Comparison of ENCODE assay signal across 1 cellular context in the genomic region with DNA sequence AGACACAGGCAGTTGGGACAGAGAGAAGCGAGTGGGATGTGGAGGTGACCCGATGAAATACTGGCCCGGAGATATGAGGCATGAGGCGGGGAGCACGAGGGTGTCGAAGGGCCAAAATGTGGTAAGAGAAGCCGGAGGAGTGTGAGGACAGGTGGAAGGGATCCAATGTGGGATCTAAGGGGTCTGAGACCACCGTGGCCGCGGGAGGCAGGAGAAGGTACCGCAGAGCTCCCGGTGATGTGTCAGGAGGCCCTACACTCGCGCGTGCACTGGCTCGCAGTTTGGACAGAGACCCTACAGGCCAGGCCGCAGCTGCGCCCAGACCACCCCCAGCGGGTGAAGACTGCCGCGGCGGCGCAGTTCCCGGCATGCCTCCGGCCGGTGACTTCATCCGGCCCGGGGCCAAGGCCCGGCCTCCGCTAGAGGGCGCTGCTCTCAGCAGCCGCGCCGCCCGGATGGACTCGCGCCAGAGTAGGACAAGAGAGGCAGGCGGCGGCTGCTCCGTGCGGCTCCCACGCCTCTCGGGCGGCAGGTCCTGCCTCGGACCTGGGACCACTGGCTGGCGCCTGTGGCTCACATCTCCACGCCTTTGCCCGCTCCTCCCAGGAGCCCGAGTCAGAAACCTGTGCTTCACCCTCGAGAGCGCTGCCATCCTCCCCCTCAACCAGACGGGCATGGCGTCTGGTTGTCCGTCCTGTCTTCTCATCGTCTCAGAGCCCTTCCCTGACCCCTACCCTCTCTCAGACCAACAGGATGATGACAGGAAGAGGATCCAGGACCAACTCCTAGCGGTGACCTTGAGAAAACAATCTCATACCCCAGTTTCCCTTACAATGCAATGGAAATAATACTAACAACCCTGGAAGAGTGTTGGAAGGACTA.
A peak's percentile ranks its signal among the peaks of the same experiment; 100 is the strongest.
TF ChIP-seq lines count a peak whose summit lies in the region.

No MANE protein-coding gene starts in this region.

TF ChIP-seq in HepG2, 621 proteins besides CTCF, POLR2A, EP300 and RAD21 (continued from another document and continues in another):
- TF ChIP-seq E2F2 (CRISPR knock-in tag; IDR thresholded peaks at IDR 0.05; ENCODE audit: borderline replicate concordance) (no peak), MLLT10 (CRISPR knock-in tag; IDR thresholded peaks at IDR 0.05) (no peak), ZNF891 (CRISPR knock-in tag; IDR thresholded peaks at IDR 0.05) (peak; percentile 69; the same call in 1 of the 2 replicates), THAP11 (CRISPR knock-in tag; IDR thresholded peaks at IDR 0.05) (peak; percentile 84), SPEN (CRISPR knock-in tag; IDR thresholded peaks at IDR 0.05; ENCODE audit: low read depth) (peak; percentile 88), ZFYVE20 (CRISPR knock-in tag; IDR thresholded peaks at IDR 0.05; ENCODE audit: borderline replicate concordance, low read depth) (no peak), RBM39 (IDR thresholded peaks at IDR 0.05; ENCODE audit: low read depth, low read length, poor library complexity, severe bottlenecking) (peak; percentile 94), NFE2L1 (CRISPR knock-in tag; IDR thresholded peaks at IDR 0.05; ENCODE audit: borderline replicate concordance) (no peak), ZNF570 (CRISPR knock-in tag; IDR thresholded peaks at IDR 0.05; ENCODE audit: borderline replicate concordance) (no peak), JUNB (CRISPR knock-in tag; IDR thresholded peaks at IDR 0.05; ENCODE audit: borderline replicate concordance) (no peak), FOXA1 (IDR thresholded peaks at IDR 0.05) (no peak), FOXA1 (CRISPR knock-in tag; IDR thresholded peaks at IDR 0.05) (0 out of 2 replicates have a peak, but pooled peaks have one; percentile 4), MED1 (CRISPR knock-in tag; IDR thresholded peaks at IDR 0.05) (peak; percentile 89), HNRNPH1 (optimal IDR thresholded peaks at IDR 0.05; ENCODE audit: low read depth, low read length) (peak; percentile 33), PREB (CRISPR knock-in tag; IDR thresholded peaks at IDR 0.05) (no peak), HNRNPLL (IDR thresholded peaks at IDR 0.05; ENCODE audit: low read depth, low read length, poor library complexity, severe bottlenecking) (peak; percentile 68), ZNF841 (CRISPR knock-in tag; IDR thresholded peaks at IDR 0.05; ENCODE audit: borderline replicate concordance) (no peak), ZSCAN30 (CRISPR knock-in tag; IDR thresholded peaks at IDR 0.05) (no peak), ZSCAN25 (CRISPR knock-in tag; IDR thresholded peaks at IDR 0.05) (no peak), SRF (IDR thresholded peaks at IDR 0.05; ENCODE audit: low read depth, low read length) (no peak), ZNF337 (CRISPR knock-in tag; IDR thresholded peaks at IDR 0.05; ENCODE audit: borderline replicate concordance, low read depth) (0 out of 2 replicates have a peak, but pooled peaks have one; percentile 64), EED (CRISPR knock-in tag; IDR thresholded peaks at IDR 0.05) (peak; percentile 94), RFX1 (IDR thresholded peaks at IDR 0.05) (no peak), PCBP1 (IDR thresholded peaks at IDR 0.05; ENCODE audit: borderline replicate concordance, low read depth, low read length) (0 out of 2 replicates have a peak, but pooled peaks have one; percentile 83), SNAPC5 (CRISPR knock-in tag; IDR thresholded peaks at IDR 0.05; ENCODE audit: borderline replicate concordance) (no peak), FOXA3 (CRISPR knock-in tag; IDR thresholded peaks at IDR 0.05) (peak; percentile 58; the same call in 1 of the 2 replicates), ZNF672 (CRISPR knock-in tag; IDR thresholded peaks at IDR 0.05) (no peak), ZNF557 (CRISPR knock-in tag; IDR thresholded peaks at IDR 0.05) (0 out of 2 replicates have a peak, but pooled peaks have one; percentile 48), ZNF362 (CRISPR knock-in tag; IDR thresholded peaks at IDR 0.05; ENCODE audit: borderline replicate concordance) (peak; percentile 54; the same call in 1 of the 2 replicates), HNRNPL (IDR thresholded peaks at IDR 0.05; ENCODE audit: low read depth, low read length) (peak; percentile 32; the same call in 1 of the 2 replicates), ZNF17 (CRISPR knock-in tag; IDR thresholded peaks at IDR 0.05) (no peak), ZNF564 (CRISPR knock-in tag; IDR thresholded peaks at IDR 0.05) (peak; percentile 60), ZNF775 (CRISPR knock-in tag; IDR thresholded peaks at IDR 0.05; ENCODE audit: borderline replicate concordance) (no peak), NONO (IDR thresholded peaks at IDR 0.05) (no peak), NONO (CRISPR knock-in tag; conservative IDR thresholded peaks at IDR 0.05) (peak; percentile 92), AHR (CRISPR knock-in tag; IDR thresholded peaks at IDR 0.05) (peak; percentile 76; the same call in 1 of the 2 replicates), SMYD3 (CRISPR knock-in tag; IDR thresholded peaks at IDR 0.05) (no peak), ZNF451 (CRISPR knock-in tag; IDR thresholded peaks at IDR 0.05) (peak; percentile 86; the same call in 1 of the 2 replicates)
- TF ChIP-seq, protein P1, sequence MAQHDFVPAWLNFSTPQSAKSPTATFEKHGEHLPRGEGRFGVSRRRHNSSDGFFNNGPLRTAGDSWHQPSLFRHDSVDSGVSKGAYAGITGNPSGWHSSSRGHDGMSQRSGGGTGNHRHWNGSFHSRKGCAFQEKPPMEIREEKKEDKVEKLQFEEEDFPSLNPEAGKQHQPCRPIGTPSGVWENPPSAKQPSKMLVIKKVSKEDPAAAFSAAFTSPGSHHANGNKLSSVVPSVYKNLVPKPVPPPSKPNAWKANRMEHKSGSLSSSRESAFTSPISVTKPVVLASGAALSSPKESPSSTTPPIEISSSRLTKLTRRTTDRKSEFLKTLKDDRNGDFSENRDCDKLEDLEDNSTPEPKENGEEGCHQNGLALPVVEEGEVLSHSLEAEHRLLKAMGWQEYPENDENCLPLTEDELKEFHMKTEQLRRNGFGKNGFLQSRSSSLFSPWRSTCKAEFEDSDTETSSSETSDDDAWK (CRISPR knock-in tag; IDR thresholded peaks at IDR 0.05), result no peak
- TF ChIP-seq, protein P2, sequence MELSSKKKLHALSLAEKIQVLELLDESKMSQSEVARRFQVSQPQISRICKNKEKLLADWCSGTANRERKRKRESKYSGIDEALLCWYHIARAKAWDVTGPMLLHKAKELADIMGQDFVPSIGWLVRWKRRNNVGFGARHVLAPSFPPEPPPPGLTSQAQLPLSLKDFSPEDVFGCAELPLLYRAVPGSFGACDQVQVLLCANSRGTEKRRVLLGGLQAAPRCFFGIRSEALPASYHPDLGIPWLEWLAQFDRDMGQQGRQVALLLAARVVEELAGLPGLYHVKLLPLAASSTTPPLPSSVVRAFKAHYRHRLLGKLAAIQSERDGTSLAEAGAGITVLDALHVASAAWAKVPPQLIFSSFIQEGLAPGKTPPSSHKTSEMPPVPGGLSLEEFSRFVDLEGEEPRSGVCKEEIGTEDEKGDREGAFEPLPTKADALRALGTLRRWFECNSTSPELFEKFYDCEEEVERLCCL (CRISPR knock-in tag; IDR thresholded peaks at IDR 0.05; ENCODE audit: borderline replicate concordance), result no peak
- TF ChIP-seq, protein P3, sequence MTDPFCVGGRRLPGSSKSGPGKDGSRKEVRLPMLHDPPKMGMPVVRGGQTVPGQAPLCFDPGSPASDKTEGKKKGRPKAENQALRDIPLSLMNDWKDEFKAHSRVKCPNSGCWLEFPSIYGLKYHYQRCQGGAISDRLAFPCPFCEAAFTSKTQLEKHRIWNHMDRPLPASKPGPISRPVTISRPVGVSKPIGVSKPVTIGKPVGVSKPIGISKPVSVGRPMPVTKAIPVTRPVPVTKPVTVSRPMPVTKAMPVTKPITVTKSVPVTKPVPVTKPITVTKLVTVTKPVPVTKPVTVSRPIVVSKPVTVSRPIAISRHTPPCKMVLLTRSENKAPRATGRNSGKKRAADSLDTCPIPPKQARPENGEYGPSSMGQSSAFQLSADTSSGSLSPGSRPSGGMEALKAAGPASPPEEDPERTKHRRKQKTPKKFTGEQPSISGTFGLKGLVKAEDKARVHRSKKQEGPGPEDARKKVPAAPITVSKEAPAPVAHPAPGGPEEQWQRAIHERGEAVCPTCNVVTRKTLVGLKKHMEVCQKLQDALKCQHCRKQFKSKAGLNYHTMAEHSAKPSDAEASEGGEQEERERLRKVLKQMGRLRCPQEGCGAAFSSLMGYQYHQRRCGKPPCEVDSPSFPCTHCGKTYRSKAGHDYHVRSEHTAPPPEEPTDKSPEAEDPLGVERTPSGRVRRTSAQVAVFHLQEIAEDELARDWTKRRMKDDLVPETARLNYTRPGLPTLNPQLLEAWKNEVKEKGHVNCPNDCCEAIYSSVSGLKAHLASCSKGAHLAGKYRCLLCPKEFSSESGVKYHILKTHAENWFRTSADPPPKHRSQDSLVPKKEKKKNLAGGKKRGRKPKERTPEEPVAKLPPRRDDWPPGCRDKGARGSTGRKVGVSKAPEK (CRISPR knock-in tag; IDR thresholded peaks at IDR 0.05; ENCODE audit: borderline replicate concordance), result 0 out of 2 replicates have a peak, but pooled peaks have one; percentile 32
- TF ChIP-seq, protein P4, sequence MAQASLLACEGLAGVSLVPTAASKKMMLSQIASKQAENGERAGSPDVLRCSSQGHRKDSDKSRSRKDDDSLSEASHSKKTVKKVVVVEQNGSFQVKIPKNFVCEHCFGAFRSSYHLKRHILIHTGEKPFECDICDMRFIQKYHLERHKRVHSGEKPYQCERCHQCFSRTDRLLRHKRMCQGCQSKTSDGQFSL (CRISPR knock-in tag; IDR thresholded peaks at IDR 0.05), result no peak
- TF ChIP-seq, protein P5, sequence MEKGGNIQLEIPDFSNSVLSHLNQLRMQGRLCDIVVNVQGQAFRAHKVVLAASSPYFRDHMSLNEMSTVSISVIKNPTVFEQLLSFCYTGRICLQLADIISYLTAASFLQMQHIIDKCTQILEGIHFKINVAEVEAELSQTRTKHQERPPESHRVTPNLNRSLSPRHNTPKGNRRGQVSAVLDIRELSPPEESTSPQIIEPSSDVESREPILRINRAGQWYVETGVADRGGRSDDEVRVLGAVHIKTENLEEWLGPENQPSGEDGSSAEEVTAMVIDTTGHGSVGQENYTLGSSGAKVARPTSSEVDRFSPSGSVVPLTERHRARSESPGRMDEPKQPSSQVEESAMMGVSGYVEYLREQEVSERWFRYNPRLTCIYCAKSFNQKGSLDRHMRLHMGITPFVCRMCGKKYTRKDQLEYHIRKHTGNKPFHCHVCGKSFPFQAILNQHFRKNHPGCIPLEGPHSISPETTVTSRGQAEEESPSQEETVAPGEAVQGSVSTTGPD (CRISPR knock-in tag; IDR thresholded peaks at IDR 0.05), result no peak
- TF ChIP-seq, protein P6, sequence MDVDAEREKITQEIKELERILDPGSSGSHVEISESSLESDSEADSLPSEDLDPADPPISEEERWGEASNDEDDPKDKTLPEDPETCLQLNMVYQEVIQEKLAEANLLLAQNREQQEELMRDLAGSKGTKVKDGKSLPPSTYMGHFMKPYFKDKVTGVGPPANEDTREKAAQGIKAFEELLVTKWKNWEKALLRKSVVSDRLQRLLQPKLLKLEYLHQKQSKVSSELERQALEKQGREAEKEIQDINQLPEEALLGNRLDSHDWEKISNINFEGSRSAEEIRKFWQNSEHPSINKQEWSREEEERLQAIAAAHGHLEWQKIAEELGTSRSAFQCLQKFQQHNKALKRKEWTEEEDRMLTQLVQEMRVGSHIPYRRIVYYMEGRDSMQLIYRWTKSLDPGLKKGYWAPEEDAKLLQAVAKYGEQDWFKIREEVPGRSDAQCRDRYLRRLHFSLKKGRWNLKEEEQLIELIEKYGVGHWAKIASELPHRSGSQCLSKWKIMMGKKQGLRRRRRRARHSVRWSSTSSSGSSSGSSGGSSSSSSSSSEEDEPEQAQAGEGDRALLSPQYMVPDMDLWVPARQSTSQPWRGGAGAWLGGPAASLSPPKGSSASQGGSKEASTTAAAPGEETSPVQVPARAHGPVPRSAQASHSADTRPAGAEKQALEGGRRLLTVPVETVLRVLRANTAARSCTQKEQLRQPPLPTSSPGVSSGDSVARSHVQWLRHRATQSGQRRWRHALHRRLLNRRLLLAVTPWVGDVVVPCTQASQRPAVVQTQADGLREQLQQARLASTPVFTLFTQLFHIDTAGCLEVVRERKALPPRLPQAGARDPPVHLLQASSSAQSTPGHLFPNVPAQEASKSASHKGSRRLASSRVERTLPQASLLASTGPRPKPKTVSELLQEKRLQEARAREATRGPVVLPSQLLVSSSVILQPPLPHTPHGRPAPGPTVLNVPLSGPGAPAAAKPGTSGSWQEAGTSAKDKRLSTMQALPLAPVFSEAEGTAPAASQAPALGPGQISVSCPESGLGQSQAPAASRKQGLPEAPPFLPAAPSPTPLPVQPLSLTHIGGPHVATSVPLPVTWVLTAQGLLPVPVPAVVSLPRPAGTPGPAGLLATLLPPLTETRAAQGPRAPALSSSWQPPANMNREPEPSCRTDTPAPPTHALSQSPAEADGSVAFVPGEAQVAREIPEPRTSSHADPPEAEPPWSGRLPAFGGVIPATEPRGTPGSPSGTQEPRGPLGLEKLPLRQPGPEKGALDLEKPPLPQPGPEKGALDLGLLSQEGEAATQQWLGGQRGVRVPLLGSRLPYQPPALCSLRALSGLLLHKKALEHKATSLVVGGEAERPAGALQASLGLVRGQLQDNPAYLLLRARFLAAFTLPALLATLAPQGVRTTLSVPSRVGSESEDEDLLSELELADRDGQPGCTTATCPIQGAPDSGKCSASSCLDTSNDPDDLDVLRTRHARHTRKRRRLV (CRISPR knock-in tag; IDR thresholded peaks at IDR 0.05), result peak; percentile 68; the same call in 1 of the 2 replicates
